In the genomic region with DNA sequence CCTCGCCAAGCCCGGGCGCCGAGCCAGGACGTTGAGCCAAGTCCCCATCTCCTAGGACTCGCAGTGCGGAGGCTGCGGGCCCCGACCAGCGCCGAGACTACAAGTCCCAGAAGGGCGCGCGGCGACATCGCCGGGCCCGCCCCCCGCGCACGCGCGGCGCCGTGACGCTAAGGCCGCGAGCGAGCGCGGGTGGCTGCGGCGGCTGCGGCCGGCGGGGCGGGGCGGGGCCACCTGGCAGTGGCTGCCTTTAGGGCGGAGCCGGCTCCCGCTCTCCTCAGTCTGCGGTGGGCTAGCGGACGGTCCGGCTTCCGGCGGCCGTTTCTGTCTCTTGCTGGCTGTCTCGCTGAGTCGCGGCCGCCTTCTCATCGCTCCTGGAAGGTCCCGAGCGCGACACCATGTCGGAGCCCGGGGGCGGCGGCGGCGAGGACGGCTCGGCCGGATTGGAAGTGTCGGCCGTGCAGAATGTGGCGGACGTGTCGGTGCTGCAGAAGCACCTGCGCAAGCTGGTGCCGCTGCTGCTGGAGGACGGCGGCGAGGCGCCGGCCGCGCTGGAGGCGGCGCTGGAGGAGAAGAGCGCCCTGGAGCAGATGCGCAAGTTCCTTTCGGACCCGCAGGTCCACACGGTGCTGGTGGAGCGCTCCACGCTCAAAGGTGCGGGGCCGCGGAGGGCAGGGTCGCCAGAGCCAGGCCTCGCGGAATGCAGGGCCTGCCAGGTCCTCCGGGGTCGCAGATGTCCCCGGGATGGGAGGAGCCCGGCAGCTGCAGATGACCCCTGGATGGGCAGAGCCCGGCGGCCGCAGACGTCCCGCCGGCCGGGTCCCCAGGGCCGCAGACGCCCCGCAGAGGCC, we compare ENCODE assay signal across 8 cellular contexts. TPM values are rescaled to one million over a fixed set of nuclear protein-coding genes. Genes with fewer than 3 reads are reported as not detected.
DNase-seq lines count a peak whose midpoint lies in the region; ATAC-seq and TF ChIP-seq lines count a peak whose summit lies in the region.

A gene (plus strand): TSS at position 277 of the 848 bp plus-strand sequence. CDS start 119 bp downstream, at position 396.

- H3K36me3 Mint-ChIP-seq in activated naive CD8-positive, alpha-beta T cell treated with anti-CD3 and anti-CD28 coated beads, Interleukin-2, amount 10 ng/mL, durations not matched to agents 7 days and 5 days: peaks cover 8% of the 10 kb centered on the region
- peaks cover 7% of the 10 kb centered on the region for H3K36me3 Mint-ChIP-seq in osteocyte (ENCODE audit: unreplicated experiment)

- POLR2A ChIA-PET in activated naive CD8-positive, alpha-beta T cell treated with anti-CD3 and anti-CD28 coated beads, Interleukin-2, amount 10 ng/mL, durations not matched to agents 7 days and 5 days (lab: Charles Lee): interaction anchor here (1.1 to 3.0 kb wide), 6 partner anchors 16 to 561 kb away, joined by 3 to 18 read pairs (median 5); no protein-coding TSS in a partner anchor

- H3K9me3 ChIP-seq in testis: no peaks in the 10 kb centered on the region

- TF ChIP-seq CTCF in GM12865 (IDR thresholded peaks at IDR 0.05; ENCODE audit: insufficient read depth, low read depth, low read length, missing control alignments) (no peak), osteocyte (IDR thresholded peaks at IDR 0.05) (no peak), testis (IDR thresholded peaks at IDR 0.05) (peak in 1 of 3 experiments; percentile 8)

- peaks cover 44% of the 10 kb centered on the region for H3K4me1 Mint-ChIP-seq in activated naive CD8-positive, alpha-beta T cell treated with anti-CD3 and anti-CD28 coated beads, Interleukin-2, amount 10 ng/mL, durations not matched to agents 7 days and 5 days
- peaks cover 65% of the 10 kb centered on the region for H3K4me1 Mint-ChIP-seq in osteocyte (ENCODE audit: unreplicated experiment)

- ATAC-seq in HG02763 (IDR thresholded peaks at IDR 0.05; ENCODE audit: unreplicated experiment): peak; percentile 87
- ATAC-seq in activated naive CD8-positive, alpha-beta T cell treated with anti-CD3 and anti-CD28 coated beads, Interleukin-2, amount 10 ng/mL, durations not matched to agents 7 days and 5 days (ENCODE audit: low read depth): peak; percentile 84

- H3K27ac ChIP-seq in testis: peak within 1 kb of the TSS; percentile 91 to 96

- DNase-seq in GM12865 (ENCODE audit: low read depth) (peak; percentile 93), NCI-H1436 (lab: John Stamatoyannopoulos, UW) (peak; percentile 90), SW 1271 (lab: John Stamatoyannopoulos, UW) (peak; percentile 72 to 82), head of caudate nucleus (peak; percentile 87 to 97 (median 94)), osteocyte (ENCODE audit: extremely low spot score, unreplicated experiment) (peak; percentile 97), testis (peak; percentile 97)
- DNase-seq in activated naive CD8-positive, alpha-beta T cell treated with anti-CD3 and anti-CD28 coated beads, Interleukin-2, amount 10 ng/mL, durations not matched to agents 7 days and 5 days: peak; percentile 98

- 1% methylated on average over 29 to 91 of the region's 108 CpGs for WGBS in testis, 2 donors

- H3K4me1 ChIP-seq in testis: peaks cover 25% of the 10 kb centered on the region

- no peaks in the 10 kb centered on the region for H3K9me3 Mint-ChIP-seq in activated naive CD8-positive, alpha-beta T cell treated with anti-CD3 and anti-CD28 coated beads, Interleukin-2, amount 10 ng/mL, durations not matched to agents 7 days and 5 days
- H3K9me3 Mint-ChIP-seq in osteocyte (ENCODE audit: unreplicated experiment): no peaks in the 10 kb centered on the region

- no peaks in the 10 kb centered on the region for H3K27me3 ChIP-seq in testis

- TF ChIP-seq POLR2A in testis (IDR thresholded peaks at IDR 0.05): peak; percentile 96

- intact Hi-C loops in head of caudate nucleus (cut with DNase I): loop anchor here (2.0 to 10.0 kb wide), 5 partner anchors 16 to 350 kb away; a partner anchor contains a TSS
- intact Hi-C loops in testis (cut with DNase I; ENCODE audit: low total_unique reads): loop anchor here (10.0 kb wide), 1 partner anchor 200 kb away; a partner anchor contains a TSS

- H3K27ac Mint-ChIP-seq in activated naive CD8-positive, alpha-beta T cell treated with anti-CD3 and anti-CD28 coated beads, Interleukin-2, amount 10 ng/mL, durations not matched to agents 7 days and 5 days: peak within 1 kb of the TSS; percentile 91
- peak within 1 kb of the TSS; percentile 94 for H3K27ac Mint-ChIP-seq in osteocyte (ENCODE audit: unreplicated experiment)

- peak within 1 kb of the TSS; percentile 93 for H3K4me3 Mint-ChIP-seq in activated naive CD8-positive, alpha-beta T cell treated with anti-CD3 and anti-CD28 coated beads, Interleukin-2, amount 10 ng/mL, durations not matched to agents 7 days and 5 days
- peak within 1 kb of the TSS; percentile 91 for H3K4me3 Mint-ChIP-seq in osteocyte (ENCODE audit: unreplicated experiment)

- no peaks in the 10 kb centered on the region for H3K27me3 Mint-ChIP-seq in activated naive CD8-positive, alpha-beta T cell treated with anti-CD3 and anti-CD28 coated beads, Interleukin-2, amount 10 ng/mL, durations not matched to agents 7 days and 5 days
- H3K27me3 Mint-ChIP-seq in osteocyte (ENCODE audit: unreplicated experiment): no peaks in the 10 kb centered on the region

- no peaks in the 10 kb centered on the region for H3K36me3 ChIP-seq in testis (ENCODE audit: low read depth, missing control alignments)

- H3K4me3 ChIP-seq in GM12865 (ENCODE audit: low read depth, low read length): peak within 1 kb of the TSS; percentile 87
- H3K4me3 ChIP-seq in testis: peak within 1 kb of the TSS; percentile 94 to 99

RNA-seq across cellular contexts. Expression of the gene that starts here (rescaled TPM):
- 100 to 1,000 TPM; 287 to 316 TPM for total RNA-seq in activated naive CD8-positive, alpha-beta T cell treated with anti-CD3 and anti-CD28 coated beads, Interleukin-2, amount 10 ng/mL, durations not matched to agents 7 days and 5 days
- total RNA-seq in osteocyte (821 and 886 TPM in 2 replicates), testis (100 to 1,000 TPM; 538 to 691 TPM)
- polyA plus RNA-seq in testis (ENCODE audit: insufficient read depth, low read depth, low replicate concordance): 313 TPM

Comparison
In these comparisons a context has a peak if more than half of its experiments do, and no peak if none do; other contexts are left out.
1. Peak in every context shown above with its lines: DNase-seq, ATAC-seq, H3K4me3 ChIP-seq and H3K27ac ChIP-seq.